In the genomic region with DNA sequence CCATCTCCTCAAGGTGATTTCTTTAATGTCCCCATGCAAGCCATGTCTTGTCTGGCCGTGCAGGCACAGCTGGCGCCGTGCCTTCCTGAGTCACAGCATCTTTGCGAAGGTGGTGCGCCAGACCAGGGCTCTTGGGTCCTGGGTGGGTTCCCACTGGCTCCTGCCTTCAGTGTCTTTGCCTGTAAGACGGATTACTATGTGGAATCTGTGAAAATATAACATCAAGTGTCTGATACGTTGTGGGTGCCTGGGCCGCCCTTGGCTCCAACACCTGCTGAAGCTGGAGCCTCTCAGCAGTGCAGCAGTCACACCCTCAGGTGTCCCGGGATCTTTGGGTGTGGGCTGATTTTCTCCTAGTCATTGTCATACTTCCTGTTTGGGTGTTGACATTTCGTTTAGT, we compare ENCODE assay signal across 21 cellular contexts. TPM values are rescaled to one million over a fixed set of nuclear protein-coding genes. Genes with fewer than 3 reads are reported as not detected.
A peak's percentile ranks its signal among the peaks of the same experiment; 100 is the strongest.
DNase-seq lines count a peak whose midpoint lies in the region; ATAC-seq and TF ChIP-seq lines count a peak whose summit lies in the region.
"Had no signal": no experiment of that assay in that cellular context is flagged by ENCODE, and none has a peak within 500 bp of the region (broad histone marks: within the 10 kb centered on the region; RNA-seq: fewer than 3 reads in every experiment).

No MANE protein-coding gene starts in this region.

- peak overlapping the region; percentile 63 for H3K27ac Mint-ChIP-seq in activated T-cell treated with anti-CD3 and anti-CD28 coated beads, Interleukin-2, amount 50 U/mL, for 24 hours
- peak overlapping the region in 5 of 10 donors; percentile 16 to 60 (median 35) for H3K27ac Mint-ChIP-seq in naive thymus-derived CD8-positive, alpha-beta T cell
- H3K27ac Mint-ChIP-seq: activated CD4-positive, alpha-beta T cell treated with anti-CD3 and anti-CD28 coated beads for 36 hours; activated T-helper 2 cell treated with anti-CD3 and anti-CD28 coated beads, Interferon-gamma antibody, Interleukin-2, Interleukin-4, amounts not matched to agents 10 μg/mL and 5 μg/mL and 100 μg/mL, durations not matched to agents 14 hours and 24 hours and 36 hours; mesothelial cell of epicardium; progenitor cell of endocrine pancreas had no signal

- TF ChIP-seq CTCF in VCaP (conservative IDR thresholded peaks at IDR 0.05) (no peak), esophagus squamous epithelium (IDR thresholded peaks at IDR 0.05) (no peak), spleen (IDR thresholded peaks at IDR 0.05 in 8 of 11, conservative IDR thresholded peaks at IDR 0.05 in 3 of 11) (no peak), uterus (IDR thresholded peaks at IDR 0.05) (no peak)

- no peak for DNase-seq in activated T-cell treated with anti-CD3 and anti-CD28 coated beads, Interleukin-2, amount 50 U/mL, for 24 hours
- DNase-seq in activated T-cell treated with anti-CD3 and anti-CD28 coated beads, Interleukin-2, amount 50 U/mL, for 1 hour, result no peak
- no peak for DNase-seq in esophagus squamous epithelium (lab: John Stamatoyannopoulos, UW)
- DNase-seq in spleen, result no peak
- no peak for DNase-seq in naive thymus-derived CD8-positive, alpha-beta T cell
- DNase-seq in H4 (ENCODE audit: low spot score), result no peak
- no peak for DNase-seq in uterus
- DNase-seq: activated CD4-positive, alpha-beta T cell treated with anti-CD3 and anti-CD28 coated beads for 36 hours; COR-L47; foreskin fibroblast; GF-D8; IMR-90; NCI-H1105 treated with DMSO at 0.1 percent for 48 hours; NCI-H524 treated with DMSO at 0.1 percent for 48 hours; OCI-M1; stimulated activated CD4-positive, alpha-beta T cell treated with anti-CD3 and anti-CD28 coated beads, Interleukin-1b, Interleukin-23, amount 100 ng/mL, for 48 hours had no signal

- H3K27me3 ChIP-seq in esophagus squamous epithelium (no peaks in the 10 kb centered on the region), spleen (replicated peaks in 1 of 7) (no peaks in the 10 kb centered on the region), uterus (no peaks in the 10 kb centered on the region)

- peaks cover 0 to 43% (median 0%) of the 10 kb centered on the region in 3 donors for H3K36me3 ChIP-seq in esophagus squamous epithelium
- H3K36me3 ChIP-seq in spleen, result peaks cover 0 to 58% (median 2%) of the 10 kb centered on the region in 6 donors
- H3K36me3 ChIP-seq in uterus, result no peaks in the 10 kb centered on the region

- no peaks in the 10 kb centered on the region for H3K9me3 Mint-ChIP-seq in activated T-cell treated with anti-CD3 and anti-CD28 coated beads, Interleukin-2, amount 50 U/mL, for 24 hours
- H3K9me3 Mint-ChIP-seq in naive thymus-derived CD8-positive, alpha-beta T cell, result no peaks in the 10 kb centered on the region
- H3K9me3 Mint-ChIP-seq: activated T-helper 2 cell treated with anti-CD3 and anti-CD28 coated beads, Interferon-gamma antibody, Interleukin-2, Interleukin-4, amounts not matched to agents 10 μg/mL and 5 μg/mL and 100 μg/mL, durations not matched to agents 14 hours and 24 hours and 36 hours; mesothelial cell of epicardium had no signal

- POLR2A ChIA-PET in naive thymus-derived CD8-positive, alpha-beta T cell (lab: Charles Lee), result no interaction called here

- 58 to 69% methylated on average over 8 to 9 of the region's 10 CpGs for WGBS in esophagus squamous epithelium, 2 donors
- WGBS in spleen, 5 donors, result 78 to 85% (median 79%) methylated on average over 10 of the region's 10 CpGs

- H3K9me3 ChIP-seq in esophagus squamous epithelium (no peaks in the 10 kb centered on the region), spleen (no peaks in the 10 kb centered on the region), uterus (no peaks in the 10 kb centered on the region)
- H3K9me3 ChIP-seq: A549 had no signal

- H3K4me3 ChIP-seq in esophagus squamous epithelium, result peak overlapping the region in 3 of 4 donors; percentile 2 to 12 (median 8)
- peak overlapping the region in 1 of 8 donors; percentile 92 for H3K4me3 ChIP-seq in spleen
- no peak overlapping the region for H3K4me3 ChIP-seq in uterus
- H3K4me3 ChIP-seq: A549 had no signal

- H3K4me1 ChIP-seq in esophagus squamous epithelium (peaks cover 38 to 86% (median 46%) of the 10 kb centered on the region in 3 donors), spleen (peaks cover 31 to 92% (median 77%) of the 10 kb centered on the region in 6 donors), uterus (no peaks in the 10 kb centered on the region)

- peaks cover 58% of the 10 kb centered on the region for H3K4me1 Mint-ChIP-seq in activated T-cell treated with anti-CD3 and anti-CD28 coated beads, Interleukin-2, amount 50 U/mL, for 24 hours (ENCODE audit: low read depth)
- H3K4me1 Mint-ChIP-seq in naive thymus-derived CD8-positive, alpha-beta T cell, result peaks cover 20 to 71% (median 60%) of the 10 kb centered on the region in 4 donors

- peak overlapping the region; percentile 91 for H3K27ac ChIP-seq in VCaP
- peak overlapping the region; percentile 53 to 99 (median 97) for H3K27ac ChIP-seq in esophagus squamous epithelium
- peak overlapping the region in 6 of 8 donors; percentile 36 to 95 (median 92) for H3K27ac ChIP-seq in spleen
- H3K27ac ChIP-seq in uterus, result no peak overlapping the region
- H3K27ac ChIP-seq: A549 had no signal

- no peaks in the 10 kb centered on the region for H3K27me3 Mint-ChIP-seq in activated T-cell treated with anti-CD3 and anti-CD28 coated beads, Interleukin-2, amount 50 U/mL, for 24 hours
- no peaks in the 10 kb centered on the region for H3K27me3 Mint-ChIP-seq in naive thymus-derived CD8-positive, alpha-beta T cell
- H3K27me3 Mint-ChIP-seq: activated CD4-positive, alpha-beta T cell treated with anti-CD3 and anti-CD28 coated beads for 36 hours; progenitor cell of endocrine pancreas had no signal

- TF ChIP-seq POLR2A in esophagus squamous epithelium (IDR thresholded peaks at IDR 0.05), result no peak
- TF ChIP-seq POLR2A in spleen (IDR thresholded peaks at IDR 0.05), result no peak
- TF ChIP-seq POLR2A in uterus (IDR thresholded peaks at IDR 0.05), result no peak

- no peak for ATAC-seq in naive thymus-derived CD8-positive, alpha-beta T cell
- ATAC-seq: A549; activated CD4-positive, alpha-beta T cell treated with anti-CD3 and anti-CD28 coated beads for 36 hours had no signal

- intact Hi-C loops in esophagus squamous epithelium (cut with DNase I) (no loop called here), spleen (cut with DNase I; ENCODE audit: low total_unique reads) (loop anchor here (10.0 kb wide), 1 partner anchor 57 kb away; a partner anchor contains a TSS), uterus (cut with DNase I; ENCODE audit: low total_unique reads) (no loop called here)

- no peak overlapping the region for H3K4me3 Mint-ChIP-seq in activated T-cell treated with anti-CD3 and anti-CD28 coated beads, Interleukin-2, amount 50 U/mL, for 24 hours
- peak overlapping the region in 5 of 10 donors; percentile 23 to 76 (median 30) for H3K4me3 Mint-ChIP-seq in naive thymus-derived CD8-positive, alpha-beta T cell
- H3K4me3 Mint-ChIP-seq: activated CD4-positive, alpha-beta T cell treated with anti-CD3 and anti-CD28 coated beads for 36 hours; mesothelial cell of epicardium had no signal

- H3K36me3 Mint-ChIP-seq in activated T-cell treated with anti-CD3 and anti-CD28 coated beads, Interleukin-2, amount 50 U/mL, for 24 hours (ENCODE audit: low read depth), result peaks cover 30% of the 10 kb centered on the region
- peaks cover 0 to 24% (median 0%) of the 10 kb centered on the region in 3 donors for H3K36me3 Mint-ChIP-seq in naive thymus-derived CD8-positive, alpha-beta T cell

RNA-seq across cellular contexts. Expression of a gene that starts 3.2 kb away (rescaled TPM):
- total RNA-seq in esophagus squamous epithelium, result 10 to 100 TPM; 48.4 to 65.1 (median 55.8) TPM
- 10 to 100 TPM; 40.6 to 81.7 (median 64.8) TPM for total RNA-seq in spleen
- polyA plus RNA-seq in spleen, result 10 to 100 TPM in 2 of 3 donors, 1 to 10 TPM in 1; 9.2 to 19.6 (median 14.0) TPM
- 10 to 100 TPM; 65.8 to 74.5 TPM for total RNA-seq in naive thymus-derived CD8-positive, alpha-beta T cell
- 10 to 100 TPM; 15.4 to 22.1 (median 15.9) TPM for polyA plus RNA-seq in naive thymus-derived CD8-positive, alpha-beta T cell
- total RNA-seq in H4 (2014; rRNA removed; shearing (Covaris generic)), result 12.5 and 17.7 TPM in 2 replicates
- 10 to 100 TPM; 12.3 to 55.9 (median 33.4) TPM for total RNA-seq in uterus

RNA-seq across cellular contexts. Expression of a gene that starts 21.4 kb away (rescaled TPM):
- not detected for total RNA-seq in esophagus squamous epithelium
- not detected for total RNA-seq in spleen
- not detected for polyA plus RNA-seq in spleen
- total RNA-seq in naive thymus-derived CD8-positive, alpha-beta T cell, result not detected
- polyA plus RNA-seq in naive thymus-derived CD8-positive, alpha-beta T cell, result not detected
- total RNA-seq in H4 (2014; rRNA removed; shearing (Covaris generic)), result not detected in 2 replicates
- not detected for total RNA-seq in uterus
- total RNA-seq: activated CD4-positive, alpha-beta T cell treated with anti-CD3 and anti-CD28 coated beads for 36 hours; activated T-helper 2 cell treated with anti-CD3 and anti-CD28 coated beads, Interferon-gamma antibody, Interleukin-2, Interleukin-4, amounts not matched to agents 10 μg/mL and 5 μg/mL and 100 μg/mL, durations not matched to agents 14 hours and 24 hours and 36 hours; IMR-90; mesothelial cell of epicardium had no signal
- polyA plus RNA-seq: A549, IMR-90 had no signal

RNA-seq across cellular contexts. Expression of a gene that starts 58.7 kb away (rescaled TPM):
- total RNA-seq in esophagus squamous epithelium (10 to 100 TPM; 17.4 to 25.5 (median 21.7) TPM), spleen (10 to 100 TPM; 22.6 to 39.8 (median 37.5) TPM), uterus (10 to 100 TPM in 3 of 4 donors, under 1 TPM in 1; 0.59 to 38.5 (median 22.7) TPM)
- 10 to 100 TPM; 26.9 to 41.3 (median 37.7) TPM for polyA plus RNA-seq in spleen
- total RNA-seq in naive thymus-derived CD8-positive, alpha-beta T cell, result 10 to 100 TPM; 44.2 to 45.1 TPM
- 10 to 100 TPM; 21.8 to 28.5 (median 21.9) TPM for polyA plus RNA-seq in naive thymus-derived CD8-positive, alpha-beta T cell
- total RNA-seq in H4 (2014; rRNA removed; shearing (Covaris generic)), result 13.3 and 18.0 TPM in 2 replicates

Comparison
In these comparisons a context has a peak if more than half of its experiments do, and no peak if none do; other contexts are left out.
1. H3K27ac ChIP-seq: peak in VCaP (single experiment), esophagus squamous epithelium (4 of 4) and spleen (6 of 8); none in uterus (0 of 2).
2. H3K4me3 ChIP-seq: peak in esophagus squamous epithelium (3 of 4); none in uterus (0 of 2).